ENCODE assay signal across 8 cellular contexts in genomic region chr11:65057526-65057925, GRCh38. TPM values are rescaled to one million over a fixed set of nuclear protein-coding genes. Genes with fewer than 3 reads are reported as not detected.
"Had no signal": no experiment of that assay in that cellular context is flagged by ENCODE, and none has a peak within 500 bp of the region (broad histone marks: within the 10 kb centered on the region; RNA-seq: fewer than 3 reads in every experiment).

No MANE protein-coding gene starts in this region.

- FAIRE-seq: HTR-8/SVneo had no signal

- H2AFZ ChIP-seq: GM23248 had no signal

- H3K4me3 ChIP-seq: GM23248, HAP-1 had no signal

- H3K36me3 ChIP-seq: HAP-1 had no signal

- DNase-seq: GM23248, GOT3, H7, HFFc6 had no signal

- ATAC-seq: HCT116 had no signal

- H3K27ac ChIP-seq: GM23248 had no signal

- H3K9me3 ChIP-seq: HAP-1 had no signal

- H3K9ac ChIP-seq: GM23248 had no signal

- H3K4me1 ChIP-seq: HAP-1 had no signal

RNA-seq across cellular contexts. Expression of gene NAALADL1, which starts 0.8 kb away (rescaled TPM):
- total RNA-seq: H4, HFFc6 had no signal
